In genomic region chr2:240288087-240288521, GRCh38 we compare ENCODE assay signal across 19 cellular contexts.
DNase-seq lines count a peak whose midpoint lies in the region; ATAC-seq and TF ChIP-seq lines count a peak whose summit lies in the region.
"Had no signal": no experiment of that assay in that cellular context is flagged by ENCODE, and none has a peak within 500 bp of the region (broad histone marks: within the 10 kb centered on the region; RNA-seq: fewer than 3 reads in every experiment).

No MANE protein-coding gene starts in this region.

- H3K4me3 ChIP-seq in HCT116 (replicated peaks in 1 of 2; ENCODE audit: low read depth in 1 of 2, low read length in 2 of 2) (no peak overlapping the region), esophagus muscularis mucosa (no peak overlapping the region), neuronal stem cell (ENCODE audit: low read length in 2 of 2) (no peak overlapping the region), uterus (no peak overlapping the region)
- H3K4me3 ChIP-seq: A549, HAP-1 had no signal

- H3K27ac ChIP-seq in HCT116 (ENCODE audit: low read depth, low read length) (no peak overlapping the region), esophagus muscularis mucosa (replicated peaks in 1 of 4) (no peak overlapping the region), neuronal stem cell (replicated peaks; ENCODE audit: low read length) (no peak overlapping the region), uterus (no peak overlapping the region)
- H3K27ac ChIP-seq: 22Rv1, A549, C4-2B, HL-60 had no signal

- DNase-seq in activated CD8-positive, alpha-beta T cell treated with anti-CD3 and anti-CD28 coated beads, Interleukin-2, amount 10 ng/mL, durations not matched to agents 7 days and 5 days: peak; percentile 9
- no peak for DNase-seq in activated CD8-positive, alpha-beta T cell treated with anti-CD3 and anti-CD28 coated beads for 36 hours
- DNase-seq in HCT116 (ENCODE audit: low read depth, low spot score) (no peak), esophagus muscularis mucosa (ENCODE audit: extremely low spot score) (peak; percentile 84), neuronal stem cell (ENCODE audit: low spot score) (no peak), NAMALWA (ENCODE audit: low spot score) (no peak), uterus (no peak)
- DNase-seq in stimulated activated naive CD8-positive, alpha-beta T cell treated with anti-CD3 and anti-CD28 coated beads, Interleukin-15, Interleukin-2, amounts not matched to agents 100 U/mL and 50 U/mL, for 24 hours: no peak
- DNase-seq: AML-193; Caco-2; CD4-positive, alpha-beta T cell; GDM1; GOT3; HFFc6 had no signal

- no peak overlapping the region for H3K27ac Mint-ChIP-seq in activated CD8-positive, alpha-beta T cell treated with anti-CD3 and anti-CD28 coated beads, Interleukin-2, amount 10 ng/mL, durations not matched to agents 7 days and 5 days
- H3K27ac Mint-ChIP-seq in activated CD8-positive, alpha-beta T cell treated with anti-CD3 and anti-CD28 coated beads for 36 hours: no peak overlapping the region
- H3K27ac Mint-ChIP-seq: CD4-positive, alpha-beta T cell; HFFc6 had no signal

- peak overlapping the region; percentile 1 for H3K18ac ChIP-seq in neuronal stem cell (ENCODE audit: low read length)

- no peak for TF ChIP-seq EP300 in esophagus muscularis mucosa (IDR thresholded peaks at IDR 0.05)

- H3K79me2 ChIP-seq in HCT116 (ENCODE audit: insufficient read depth, low read length): no peaks in the 10 kb centered on the region

- H2BK12ac ChIP-seq in neuronal stem cell (ENCODE audit: low read length): no peak overlapping the region

- H3K23ac ChIP-seq in neuronal stem cell (ENCODE audit: low read depth, low read length, poor library complexity): no peak overlapping the region

- no peak for TF ChIP-seq RAD21 in HCT116 (IDR thresholded peaks at IDR 0.05; ENCODE audit: low read depth)

- no peaks in the 10 kb centered on the region for H3K27me3 Mint-ChIP-seq in activated CD8-positive, alpha-beta T cell treated with anti-CD3 and anti-CD28 coated beads, Interleukin-2, amount 10 ng/mL, durations not matched to agents 7 days and 5 days (ENCODE audit: low read depth)
- H3K27me3 Mint-ChIP-seq in activated CD8-positive, alpha-beta T cell treated with anti-CD3 and anti-CD28 coated beads for 36 hours: no peaks in the 10 kb centered on the region
- H3K27me3 Mint-ChIP-seq: CD4-positive, alpha-beta T cell had no signal

- no peaks in the 10 kb centered on the region for H3K4me1 Mint-ChIP-seq in activated CD8-positive, alpha-beta T cell treated with anti-CD3 and anti-CD28 coated beads, Interleukin-2, amount 10 ng/mL, durations not matched to agents 7 days and 5 days (ENCODE audit: low read depth)
- H3K4me1 Mint-ChIP-seq in activated CD8-positive, alpha-beta T cell treated with anti-CD3 and anti-CD28 coated beads for 36 hours (ENCODE audit: low read depth): no peaks in the 10 kb centered on the region

- H2BK5ac ChIP-seq in neuronal stem cell (ENCODE audit: low read length): no peak overlapping the region

- no peak overlapping the region for H4K91ac ChIP-seq in neuronal stem cell (ENCODE audit: low read depth, low read length, poor library complexity)

- no peaks in the 10 kb centered on the region for H3K79me1 ChIP-seq in neuronal stem cell (ENCODE audit: low read depth, low read length)

- H2BK120ac ChIP-seq in neuronal stem cell (ENCODE audit: low read depth, low read length): no peak overlapping the region

- H3K4me3 Mint-ChIP-seq in activated CD8-positive, alpha-beta T cell treated with anti-CD3 and anti-CD28 coated beads, Interleukin-2, amount 10 ng/mL, durations not matched to agents 7 days and 5 days: no peak overlapping the region
- H3K4me3 Mint-ChIP-seq in activated CD8-positive, alpha-beta T cell treated with anti-CD3 and anti-CD28 coated beads for 36 hours: no peak overlapping the region
- H3K4me3 Mint-ChIP-seq: CD4-positive, alpha-beta T cell; HFFc6 had no signal

- H3K9me3 ChIP-seq in HCT116 (ENCODE audit: control insufficient read depth in 1 of 2, insufficient read depth in 1 of 2, low read depth in 1 of 2, low read length in 2 of 2) (no peaks in the 10 kb centered on the region; a peak in 1 of 4 replicates), esophagus muscularis mucosa (no peaks in the 10 kb centered on the region), neuronal stem cell (replicated peaks in 1 of 2; ENCODE audit: control insufficient read depth in 2 of 2, insufficient read depth in 1 of 2, low read depth in 1 of 2, low read length in 2 of 2) (peaks cover 0 to 5% of the 10 kb centered on the region in 2 donors), uterus (no peaks in the 10 kb centered on the region)
- H3K9me3 ChIP-seq: A549, Caco-2, HAP-1 had no signal

- no peak overlapping the region for H4K8ac ChIP-seq in neuronal stem cell (ENCODE audit: low read depth, low read length)

- H3K4me2 ChIP-seq in HCT116 (ENCODE audit: low read length): no peak overlapping the region
- no peak overlapping the region for H3K4me2 ChIP-seq in neuronal stem cell (ENCODE audit: insufficient read depth, low read length, poor library complexity, severe bottlenecking)
- H3K4me2 ChIP-seq: A549 had no signal

- H2BK15ac ChIP-seq in neuronal stem cell (ENCODE audit: low read length): peak overlapping the region; percentile 67

- H2AK5ac ChIP-seq in neuronal stem cell (ENCODE audit: low read depth, low read length): no peak overlapping the region

- peak overlapping the region; percentile 55 for H3K4ac ChIP-seq in neuronal stem cell (ENCODE audit: low read length)

- no peak for ATAC-seq in activated CD8-positive, alpha-beta T cell treated with anti-CD3 and anti-CD28 coated beads, Interleukin-2, amount 10 ng/mL, durations not matched to agents 7 days and 5 days
- no peak for ATAC-seq in activated CD8-positive, alpha-beta T cell treated with anti-CD3 and anti-CD28 coated beads for 36 hours
- ATAC-seq in HCT116: peak; percentile 12; the same call in 1 of the 2 replicates
- ATAC-seq in stimulated activated naive CD8-positive, alpha-beta T cell treated with anti-CD3 and anti-CD28 coated beads, Interleukin-15, Interleukin-2, amounts not matched to agents 100 U/mL and 50 U/mL, for 24 hours: no peak

- RAD21 ChIA-PET in HCT116 (lab: Charles Lee; ENCODE audit: low non-redundant PET in 1 of 2, low total read pairs in 2 of 2, uncharacterized antibody in 2 of 2, unreplicated experiment in 2 of 2): no interaction called here

- POLR2A ChIA-PET in activated CD8-positive, alpha-beta T cell treated with anti-CD3 and anti-CD28 coated beads, Interleukin-2, amount 10 ng/mL, durations not matched to agents 7 days and 5 days (lab: Charles Lee): no interaction called here
- POLR2A ChIA-PET in activated CD8-positive, alpha-beta T cell treated with anti-CD3 and anti-CD28 coated beads for 36 hours (lab: Charles Lee): no interaction called here
- POLR2A ChIA-PET in HCT116 (lab: Charles Lee): no interaction called here

- H3K14ac ChIP-seq in neuronal stem cell (ENCODE audit: low read length): no peak overlapping the region

- BruUV-seq in HCT116 (replicated peaks; lab: Mats Ljungman, UMichigan): no TSS peak

- H3K9me3 Mint-ChIP-seq in activated CD8-positive, alpha-beta T cell treated with anti-CD3 and anti-CD28 coated beads, Interleukin-2, amount 10 ng/mL, durations not matched to agents 7 days and 5 days (ENCODE audit: insufficient read depth): no peaks in the 10 kb centered on the region
- no peaks in the 10 kb centered on the region for H3K9me3 Mint-ChIP-seq in activated CD8-positive, alpha-beta T cell treated with anti-CD3 and anti-CD28 coated beads for 36 hours
- H3K9me3 Mint-ChIP-seq: CD4-positive, alpha-beta T cell; HFFc6 had no signal

- no peak for TF ChIP-seq CTCF in activated CD8-positive, alpha-beta T cell treated with anti-CD3 and anti-CD28 coated beads for 36 hours (IDR thresholded peaks at IDR 0.05)
- TF ChIP-seq CTCF in HCT116 (IDR thresholded peaks at IDR 0.05 in 2 of 3, conservative IDR thresholded peaks at IDR 0.05 in 1 of 3; ENCODE audit: borderline replicate concordance in 1 of 3, insufficient read depth in 1 of 3, low read depth in 2 of 3, low read length in 2 of 3) (no peak), esophagus muscularis mucosa (IDR thresholded peaks at IDR 0.05) (no peak), uterus (IDR thresholded peaks at IDR 0.05) (no peak)

- no peaks in the 10 kb centered on the region for H4K20me1 ChIP-seq in HCT116 (ENCODE audit: insufficient read depth)

- H3K36me3 ChIP-seq in HCT116 (ENCODE audit: control insufficient read depth in 1 of 2, insufficient read depth in 2 of 2, low read length in 2 of 2) (no peaks in the 10 kb centered on the region), esophagus muscularis mucosa (no peaks in the 10 kb centered on the region), neuronal stem cell (replicated peaks in 1 of 2; ENCODE audit: control insufficient read depth in 2 of 2, insufficient read depth in 2 of 2, low read length in 2 of 2) (no peaks in the 10 kb centered on the region), uterus (no peaks in the 10 kb centered on the region)
- H3K36me3 ChIP-seq: HAP-1 had no signal

- H3K36me3 Mint-ChIP-seq in activated CD8-positive, alpha-beta T cell treated with anti-CD3 and anti-CD28 coated beads, Interleukin-2, amount 10 ng/mL, durations not matched to agents 7 days and 5 days (ENCODE audit: low read depth): no peaks in the 10 kb centered on the region
- H3K36me3 Mint-ChIP-seq in activated CD8-positive, alpha-beta T cell treated with anti-CD3 and anti-CD28 coated beads for 36 hours (ENCODE audit: low read depth): no peaks in the 10 kb centered on the region

- H3K27me3 ChIP-seq in HCT116 (ENCODE audit: insufficient read depth, low read length) (no peaks in the 10 kb centered on the region), esophagus muscularis mucosa (peaks cover 0 to 14% (median 0%) of the 10 kb centered on the region in 4 donors), neuronal stem cell (ENCODE audit: control insufficient read depth in 3 of 3, insufficient read depth in 3 of 3, low read depth in 1 of 3, low read length in 3 of 3) (peaks cover 0 to 2% (median 0%) of the 10 kb centered on the region in 3 experiments), uterus (no peaks in the 10 kb centered on the region)

- CTCF ChIA-PET in activated CD8-positive, alpha-beta T cell treated with anti-CD3 and anti-CD28 coated beads, Interleukin-2, amount 10 ng/mL, durations not matched to agents 7 days and 5 days (lab: Charles Lee): no interaction called here
- CTCF ChIA-PET in activated CD8-positive, alpha-beta T cell treated with anti-CD3 and anti-CD28 coated beads for 36 hours (lab: Charles Lee): no interaction called here
- CTCF ChIA-PET in HCT116 (lab: Charles Lee): no interaction called here

- intact Hi-C loops in activated CD8-positive, alpha-beta T cell treated with anti-CD3 and anti-CD28 coated beads for 36 hours (cut with micrococcal nuclease): no loop called here
- intact Hi-C loops in HCT116 (cut with micrococcal nuclease): no loop called here
- intact Hi-C loops in esophagus muscularis mucosa (cut with DNase I): no loop called here
- intact Hi-C loops in uterus (cut with DNase I; ENCODE audit: low total_unique reads): no loop called here

- no peaks in the 10 kb centered on the region for H3K9me2 ChIP-seq in HCT116 (ENCODE audit: insufficient read depth)

- H3K4me1 ChIP-seq in HCT116 (ENCODE audit: control insufficient read depth in 1 of 2, insufficient read depth in 2 of 2, low read length in 2 of 2) (no peaks in the 10 kb centered on the region), esophagus muscularis mucosa (peaks cover 0 to 8% (median 0%) of the 10 kb centered on the region in 4 donors), neuronal stem cell (ENCODE audit: control insufficient read depth in 2 of 2, insufficient read depth in 1 of 2, low read depth in 1 of 2, low read length in 2 of 2) (peaks cover 0 to 4% of the 10 kb centered on the region in 2 donors), uterus (no peaks in the 10 kb centered on the region)
- H3K4me1 ChIP-seq: A549, Caco-2 had no signal

- TF ChIP-seq POLR2A in HCT116 (IDR thresholded peaks at IDR 0.05; ENCODE audit: borderline replicate concordance, extremely low read depth, insufficient read depth, insufficient read length) (no peak), esophagus muscularis mucosa (IDR thresholded peaks at IDR 0.05; ENCODE audit: low read depth) (no peak), uterus (IDR thresholded peaks at IDR 0.05) (no peak)

- H2AFZ ChIP-seq in HCT116 (ENCODE audit: low read depth, low read length, poor library complexity, severe bottlenecking) (no peak overlapping the region), neuronal stem cell (ENCODE audit: low read length) (no peak overlapping the region)

- 86% methylated on average over 6 of the region's 7 CpGs for WGBS in esophagus muscularis mucosa
- WGBS in neuronal stem cell (ENCODE audit: extremely low coverage in 2 of 2, insufficient read length in 2 of 2, insufficient replicate concordance in 1 of 2), 2 donors: no CpG with 5 or more reads among the region's 7 CpGs

- no peak overlapping the region for H3K9ac ChIP-seq in HCT116 (ENCODE audit: low read length)
- no peak overlapping the region for H3K9ac ChIP-seq in neuronal stem cell (ENCODE audit: low read depth, low read length, poor library complexity)

Comparison
In these comparisons a context has a peak if more than half of its experiments do, and no peak if none do; other contexts are left out.
1. DNase-seq: peak in activated CD8-positive, alpha-beta T cell treated with anti-CD3 and anti-CD28 coated beads, Interleukin-2, amount 10 ng/mL, durations not matched to agents 7 days and 5 days (single experiment) and esophagus muscularis mucosa (single experiment); none in activated CD8-positive, alpha-beta T cell treated with anti-CD3 and anti-CD28 coated beads for 36 hours (single experiment), HCT116 (single experiment), neuronal stem cell (single experiment), NAMALWA (single experiment), stimulated activated naive CD8-positive, alpha-beta T cell treated with anti-CD3 and anti-CD28 coated beads, Interleukin-15, Interleukin-2, amounts not matched to agents 100 U/mL and 50 U/mL, for 24 hours (single experiment) and uterus (0 of 2).